2 cellular contexts compared by ENCODE assay signal in genomic region chr12:98954506-98954905, GRCh38.
A peak's percentile ranks its signal among the peaks of the same experiment; 100 is the strongest.
TF ChIP-seq lines count a peak whose summit lies in the region.

No MANE protein-coding gene starts in this region.

TF ChIP-seq in HepG2, 621 proteins besides CTCF, POLR2A, EP300 and RAD21:
- TF ChIP-seq SRF (IDR thresholded peaks at IDR 0.05; ENCODE audit: low read depth, low read length) (no peak), ATF7 (IDR thresholded peaks at IDR 0.05) (peak; percentile 50; the same call in 1 of the 2 replicates), ATF7 (CRISPR knock-in tag; IDR thresholded peaks at IDR 0.05) (no peak), CEBPG (CRISPR knock-in tag; IDR thresholded peaks at IDR 0.05) (no peak), MLX (CRISPR knock-in tag; IDR thresholded peaks at IDR 0.05) (no peak), HNF4A (CRISPR knock-in tag; IDR thresholded peaks at IDR 0.05) (no peak)

TF ChIP-seq in HEK293, 187 proteins besides CTCF, POLR2A, EP300 and RAD21:
- TF ChIP-seq ZNF629 (tag by site-specific recombination; IDR thresholded peaks at IDR 0.05) (peak; percentile 82), ATF2 (tag by site-specific recombination; IDR thresholded peaks at IDR 0.05; ENCODE audit: low read depth) (peak; percentile 90), SCRT2 (tag by site-specific recombination; IDR thresholded peaks at IDR 0.05) (peak; percentile 28; the same call in 1 of the 2 replicates), ZNF549 (tag by site-specific recombination; IDR thresholded peaks at IDR 0.05) (no peak), ZBTB21 (tag by site-specific recombination; IDR thresholded peaks at IDR 0.05) (peak; percentile 57; the same call in 1 of the 2 replicates), ZNF280D (tag by site-specific recombination; IDR thresholded peaks at IDR 0.05) (no peak)
